In the genomic region with DNA sequence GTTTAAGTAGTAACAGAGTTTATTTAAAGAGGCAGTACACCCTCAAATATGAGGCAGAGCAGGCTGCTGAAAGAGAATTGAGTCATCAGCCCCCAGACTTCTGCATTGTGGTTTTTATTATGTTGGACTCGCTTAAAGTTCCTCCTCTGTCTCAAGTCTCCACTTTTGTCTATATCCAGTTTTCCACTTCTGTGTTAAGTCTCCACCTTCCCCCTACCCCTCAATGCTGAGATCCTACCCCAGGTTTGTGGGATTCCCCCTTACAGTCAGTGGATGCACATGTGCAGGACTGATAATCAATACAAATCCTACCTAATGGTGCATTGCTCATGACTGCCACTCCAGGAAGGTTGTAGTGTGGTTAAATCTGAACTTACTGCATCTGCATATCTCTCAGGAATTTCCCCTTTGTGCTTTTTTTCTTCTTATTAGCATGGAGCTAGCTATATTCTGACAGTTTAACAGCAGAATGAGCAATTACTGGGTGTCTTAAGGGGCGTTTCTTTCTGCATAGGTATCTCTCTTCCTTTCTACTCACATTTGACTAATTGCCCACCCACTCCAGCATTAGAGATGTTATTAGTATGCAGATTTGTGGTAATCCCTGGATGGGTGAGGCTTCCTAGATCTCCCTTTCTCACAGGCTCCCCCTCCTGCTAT, we compare ENCODE assay signal across 11 cellular contexts. TPM values are rescaled to one million over a fixed set of nuclear protein-coding genes. Genes with fewer than 3 reads are reported as not detected.
DNase-seq lines count a peak whose midpoint lies in the region; ATAC-seq, FAIRE-seq and TF ChIP-seq lines count a peak whose summit lies in the region.
"Had no signal": no experiment of that assay in that cellular context is flagged by ENCODE, and none has a peak within 500 bp of the region (broad histone marks: within the 10 kb centered on the region; RNA-seq: fewer than 3 reads in every experiment).

No MANE protein-coding gene starts in this region.

- H3K27me3 ChIP-seq in IMR-90 (ENCODE audit: control insufficient read depth, insufficient read depth, low read length) (no peaks in the 10 kb centered on the region), suprapubic skin (no peaks in the 10 kb centered on the region)

- H4K8ac ChIP-seq in IMR-90 (ENCODE audit: low read depth in 2 of 2, low read length in 2 of 2), result no peak overlapping the region

- no peak overlapping the region for H3K23ac ChIP-seq in IMR-90 (ENCODE audit: low read depth, low read length)

- no peak overlapping the region for H3K4me3 ChIP-seq in IMR-90 (ENCODE audit: insufficient read depth, low read depth, low read length)
- H3K4me3 ChIP-seq in suprapubic skin, result no peak overlapping the region

- H2BK5ac ChIP-seq in IMR-90 (ENCODE audit: low read depth, low read length, poor library complexity, severe bottlenecking), result no peak overlapping the region

- TF ChIP-seq CTCF in IMR-90 (conservative IDR thresholded peaks at IDR 0.05; ENCODE audit: low read depth, low read length), result no peak
- TF ChIP-seq CTCF in activated CD8-positive, alpha-beta T cell treated with anti-CD3 and anti-CD28 coated beads for 36 hours (IDR thresholded peaks at IDR 0.05), result no peak
- TF ChIP-seq CTCF in suprapubic skin (IDR thresholded peaks at IDR 0.05), result no peak

- dilution Hi-C loops in IMR-90 (cut with HindIII; ENCODE audit: low sequenced_read_pairs, unreplicated experiment), result no loop called here

- TF ChIP-seq POLR2A in GM12892 (IDR thresholded peaks at IDR 0.05; ENCODE audit: low read depth, low read length) (no peak), IMR-90 (IDR thresholded peaks at IDR 0.05; ENCODE audit: low read depth, low read length) (no peak), suprapubic skin (IDR thresholded peaks at IDR 0.05) (no peak)

- no peak overlapping the region for H4K5ac ChIP-seq in IMR-90 (ENCODE audit: low read depth, low read length)

- no peak overlapping the region for H3K4ac ChIP-seq in IMR-90 (ENCODE audit: low read depth, low read length)

- no peaks in the 10 kb centered on the region for H3K27me3 Mint-ChIP-seq in activated CD8-positive, alpha-beta T cell treated with anti-CD3 and anti-CD28 coated beads for 36 hours
- no peaks in the 10 kb centered on the region for H3K27me3 Mint-ChIP-seq in natural killer cell treated with Interleukin-12 subunit alpha and Interleukin-12 subunit beta and Interleukin-15 and Interleukin-18, amount 100 ng/mL, for 72 hours

- no peak overlapping the region for H2AFZ ChIP-seq in IMR-90 (replicated peaks; ENCODE audit: low read length, poor library complexity)

- H3K56ac ChIP-seq in IMR-90 (ENCODE audit: extremely low read depth, insufficient read depth, low read length), result no peak overlapping the region

- H3K14ac ChIP-seq in IMR-90 (replicated peaks; ENCODE audit: low read depth, low read length), result no peak overlapping the region

- in situ Hi-C loops in IMR-90 (cut with MboI; ENCODE audit: low sequenced_read_pairs), result no loop called here

- H3K4me2 ChIP-seq in IMR-90 (ENCODE audit: low read depth, low read length), result no peak overlapping the region

- no peaks in the 10 kb centered on the region for H4K20me1 ChIP-seq in IMR-90 (ENCODE audit: insufficient read depth, low read length)

- no peaks in the 10 kb centered on the region for H3K9me1 ChIP-seq in IMR-90 (ENCODE audit: insufficient read depth, low read length)

- H3K27ac ChIP-seq in IMR-90 (ENCODE audit: insufficient read depth, low read length) (no peak overlapping the region), suprapubic skin (no peak overlapping the region)

- H3K27ac Mint-ChIP-seq in activated CD8-positive, alpha-beta T cell treated with anti-CD3 and anti-CD28 coated beads for 36 hours, result peak overlapping the region; percentile 81
- H3K27ac Mint-ChIP-seq in natural killer cell treated with Interleukin-12 subunit alpha and Interleukin-12 subunit beta and Interleukin-15 and Interleukin-18, amount 100 ng/mL, for 72 hours, result peak overlapping the region; percentile 39 to 68

- no peak for TF ChIP-seq RAD21 in IMR-90 (IDR thresholded peaks at IDR 0.05; ENCODE audit: low read length)

- H3K9me3 Mint-ChIP-seq in activated CD8-positive, alpha-beta T cell treated with anti-CD3 and anti-CD28 coated beads for 36 hours, result peaks cover 13% of the 10 kb centered on the region
- peaks cover 13% of the 10 kb centered on the region for H3K9me3 Mint-ChIP-seq in natural killer cell treated with Interleukin-12 subunit alpha and Interleukin-12 subunit beta and Interleukin-15 and Interleukin-18, amount 100 ng/mL, for 72 hours

- H3K4me1 Mint-ChIP-seq in activated CD8-positive, alpha-beta T cell treated with anti-CD3 and anti-CD28 coated beads for 36 hours (ENCODE audit: low read depth), result peaks cover 25% of the 10 kb centered on the region
- H3K4me1 Mint-ChIP-seq in natural killer cell treated with Interleukin-12 subunit alpha and Interleukin-12 subunit beta and Interleukin-15 and Interleukin-18, amount 100 ng/mL, for 72 hours (ENCODE audit: low read depth in 2 of 2), result peaks cover 27 to 35% of the 10 kb centered on the region in 2 donors

- CTCF ChIA-PET in IMR-90 (lab: Yijun Ruan, JAX), result no interaction called here
- CTCF ChIA-PET in activated CD8-positive, alpha-beta T cell treated with anti-CD3 and anti-CD28 coated beads for 36 hours (lab: Charles Lee), result no interaction called here

- H3K9me3 ChIP-seq in IMR-90 (ENCODE audit: control insufficient read depth, insufficient read depth, low read length) (0 out of 2 replicates have a peak, but pooled peaks cover 2% of the 10 kb centered on the region), suprapubic skin (no peaks in the 10 kb centered on the region)

- H2AK9ac ChIP-seq in IMR-90 (replicated peaks; ENCODE audit: low read depth, low read length, poor library complexity), result no peak overlapping the region

- H4K91ac ChIP-seq in IMR-90 (ENCODE audit: insufficient read depth, low read depth, low read length), result no peak overlapping the region

- no peaks in the 10 kb centered on the region for H3K79me1 ChIP-seq in IMR-90 (ENCODE audit: low read depth in 1 of 2, low read length in 2 of 2)

- H3K4me3 Mint-ChIP-seq in activated CD8-positive, alpha-beta T cell treated with anti-CD3 and anti-CD28 coated beads for 36 hours, result peak overlapping the region; percentile 44
- peak overlapping the region; percentile 55 for H3K4me3 Mint-ChIP-seq in natural killer cell treated with Interleukin-12 subunit alpha and Interleukin-12 subunit beta and Interleukin-15 and Interleukin-18, amount 100 ng/mL, for 72 hours

- peaks cover 5% of the 10 kb centered on the region for H3K36me3 Mint-ChIP-seq in activated CD8-positive, alpha-beta T cell treated with anti-CD3 and anti-CD28 coated beads for 36 hours (ENCODE audit: low read depth)
- H3K36me3 Mint-ChIP-seq in natural killer cell treated with Interleukin-12 subunit alpha and Interleukin-12 subunit beta and Interleukin-15 and Interleukin-18, amount 100 ng/mL, for 72 hours, result peaks cover 17% of the 10 kb centered on the region

- H2BK20ac ChIP-seq in IMR-90 (ENCODE audit: low read depth, low read length), result no peak overlapping the region

- no TSS peak for BruUV-seq in IMR-90 (replicated peaks; lab: Mats Ljungman, UMichigan)

- no peak overlapping the region for H2AK5ac ChIP-seq in IMR-90 (ENCODE audit: low read depth, low read length)

- H3K4me1 ChIP-seq in IMR-90 (ENCODE audit: control insufficient read depth, insufficient read depth, low read length) (no peaks in the 10 kb centered on the region), suprapubic skin (no peaks in the 10 kb centered on the region)

- intact Hi-C loops in IMR-90 (cut with micrococcal nuclease), result no loop called here
- intact Hi-C loops in activated CD8-positive, alpha-beta T cell treated with anti-CD3 and anti-CD28 coated beads for 36 hours (cut with micrococcal nuclease), result loop anchor here (5.0 kb wide), 1 partner anchor 114 kb away; no protein-coding TSS in a partner anchor

- no peak overlapping the region for H3K9ac ChIP-seq in IMR-90 (ENCODE audit: low read depth, low read length)

- no peaks in the 10 kb centered on the region for H3K36me3 ChIP-seq in IMR-90 (ENCODE audit: control insufficient read depth, insufficient read depth, low read length)
- no peaks in the 10 kb centered on the region for H3K36me3 ChIP-seq in suprapubic skin

- ATAC-seq in IMR-90 (ENCODE audit: low read depth), result no peak
- ATAC-seq in activated CD8-positive, alpha-beta T cell treated with anti-CD3 and anti-CD28 coated beads for 36 hours, result peak; percentile 90
- ATAC-seq in natural killer cell treated with Interleukin-12 subunit alpha and Interleukin-12 subunit beta and Interleukin-15 and Interleukin-18, amount 100 ng/mL, for 72 hours, result peak in 1 of 2 donors; percentile 73
- no peak for ATAC-seq in HG03342 (IDR thresholded peaks at IDR 0.05; ENCODE audit: unreplicated experiment)

- no peak overlapping the region for H2BK15ac ChIP-seq in IMR-90 (ENCODE audit: low read depth, low read length)

- H3K18ac ChIP-seq in IMR-90 (ENCODE audit: low read depth, low read length), result no peak overlapping the region

- FAIRE-seq in GM12892 (lab: Jason Lieb, UNC), result peak; percentile 62

- WGBS in IMR-90 (ENCODE audit: extremely low coverage in 2 of 2, insufficient read length in 1 of 2), 2 experiments, result no CpG with 5 or more reads among the region's 2 CpGs
- WGBS in suprapubic skin, result 72% methylated on average over 2 of the region's 2 CpGs

- TF ChIP-seq EP300 in suprapubic skin (IDR thresholded peaks at IDR 0.05), result no peak

- POLR2A ChIA-PET in IMR-90 (lab: Charles Lee; ENCODE audit: unreplicated experiment), result no interaction called here
- POLR2A ChIA-PET in activated CD8-positive, alpha-beta T cell treated with anti-CD3 and anti-CD28 coated beads for 36 hours (lab: Charles Lee), result no interaction called here

- no peak for DNase-seq in GM12892 (ENCODE audit: insufficient read length)
- peak; percentile 10 for DNase-seq in IMR-90
- DNase-seq in activated CD8-positive, alpha-beta T cell treated with anti-CD3 and anti-CD28 coated beads for 36 hours, result peak; percentile 34
- no peak for DNase-seq in natural killer cell treated with Interleukin-12 subunit alpha and Interleukin-12 subunit beta and Interleukin-15 and Interleukin-18, amount 100 ng/mL, for 72 hours (ENCODE audit: low spot score)
- DNase-seq in stimulated activated naive CD4-positive, alpha-beta T cell (lab: John Stamatoyannopoulos, UW), result no peak
- DNase-seq in suprapubic skin (ENCODE audit: low spot score in 2 of 2), result no peak
- DNase-seq: NCI-H1417 treated with DMSO at 0.1 percent for 48 hours, retina had no signal

- H2BK120ac ChIP-seq in IMR-90 (ENCODE audit: low read depth, low read length), result no peak overlapping the region

TF ChIP-seq in IMR-90, 13 proteins besides CTCF, POLR2A, EP300 and RAD21 (continues in another document):
- no peak for TF ChIP-seq RCOR1 (IDR thresholded peaks at IDR 0.05; ENCODE audit: insufficient replicate concordance, low read length)

RNA-seq across cellular contexts. Expression of a gene that starts 11.9 kb away (rescaled TPM):
- polyA plus RNA-seq in GM12892 (2012; ENCODE audit: missing spikeins), result 0.89 TPM
- total RNA-seq in IMR-90 (2012; rRNA removed) (not detected in 2 replicates), suprapubic skin (not detected)
- not detected in 2 replicates for polyA plus RNA-seq in IMR-90 (2012; rRNA removed)
- polyA plus RNA-seq in IMR-90 (2012; cell fraction: cytosol; rRNA removed), result not detected in 2 replicates
- polyA plus RNA-seq in IMR-90 (2012; cell fraction: nucleus; rRNA removed; ENCODE audit: low replicate concordance), result not detected in 2 replicates
- total RNA-seq in activated CD8-positive, alpha-beta T cell treated with anti-CD3 and anti-CD28 coated beads for 36 hours, result not detected
- not detected for total RNA-seq in natural killer cell treated with Interleukin-12 subunit alpha and Interleukin-12 subunit beta and Interleukin-15 and Interleukin-18, amount 100 ng/mL, for 72 hours
- total RNA-seq: chondrocyte, temporal lobe had no signal

Comparison
In these comparisons a context has a peak if more than half of its experiments do, and no peak if none do; other contexts are left out.
1. DNase-seq: peak in IMR-90 (single experiment) and activated CD8-positive, alpha-beta T cell treated with anti-CD3 and anti-CD28 coated beads for 36 hours (single experiment); none in GM12892 (single experiment), natural killer cell treated with Interleukin-12 subunit alpha and Interleukin-12 subunit beta and Interleukin-15 and Interleukin-18, amount 100 ng/mL, for 72 hours (single experiment), stimulated activated naive CD4-positive, alpha-beta T cell (0 of 6) and suprapubic skin (0 of 2).